ENCODE assay signal across 8 cellular contexts in the genomic region with DNA sequence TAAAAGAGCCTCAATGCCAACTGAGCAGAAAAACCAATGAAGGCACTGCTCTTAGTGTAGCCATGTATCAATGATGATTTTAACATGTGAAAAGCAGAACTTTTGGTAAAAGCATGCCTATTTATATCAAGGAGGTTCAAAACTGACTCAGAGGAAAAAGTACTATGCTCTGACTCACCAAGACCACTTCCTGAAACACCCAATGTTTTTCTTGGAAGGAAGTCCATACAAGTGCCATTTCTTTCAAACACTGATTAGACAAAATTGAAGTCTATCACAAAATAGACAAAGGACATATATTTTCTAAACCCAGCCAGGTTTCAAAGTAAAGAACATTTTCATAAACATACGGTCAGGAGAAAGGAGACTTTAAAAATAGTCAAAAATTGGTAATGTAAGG.
DNase-seq lines count a peak whose midpoint lies in the region; ATAC-seq and TF ChIP-seq lines count a peak whose summit lies in the region.

No MANE protein-coding gene starts in this region.

- H3K27ac Mint-ChIP-seq in activated T-helper 2 cell treated with anti-CD3 and anti-CD28 coated beads, Interferon-gamma antibody, Interleukin-2, Interleukin-4, amounts not matched to agents 10 μg/mL and 5 μg/mL and 100 μg/mL, durations not matched to agents 14 hours and 24 hours and 36 hours: peak overlapping the region; percentile 84

- H3K27me3 Mint-ChIP-seq in activated T-helper 2 cell treated with anti-CD3 and anti-CD28 coated beads, Interferon-gamma antibody, Interleukin-2, Interleukin-4, amounts not matched to agents 10 μg/mL and 5 μg/mL and 100 μg/mL, durations not matched to agents 14 hours and 24 hours and 36 hours (ENCODE audit: low read depth): no peaks in the 10 kb centered on the region

- H3K27ac ChIP-seq in hepatocyte (peak overlapping the region; percentile 25), upper lobe of left lung (peak overlapping the region; percentile 26 to 74 (median 72))

- no peaks in the 10 kb centered on the region for H4K20me1 ChIP-seq in hepatocyte (ENCODE audit: insufficient read depth, poor library complexity, severe bottlenecking)

- intact Hi-C loops in Right ventricle myocardium inferior (cut with DNase I): loop anchor here (10.0 kb wide), 1 partner anchor 106 kb away; no protein-coding TSS in a partner anchor
- intact Hi-C loops in cardiac septum (cut with DNase I): loop anchor here (5.0 to 10.0 kb wide), 2 partner anchors 66 to 103 kb away; no protein-coding TSS in a partner anchor
- intact Hi-C loops in activated T-helper 2 cell treated with anti-CD3 and anti-CD28 coated beads, Interferon-gamma antibody, Interleukin-2, Interleukin-4, amounts not matched to agents 10 μg/mL and 5 μg/mL and 100 μg/mL, durations not matched to agents 14 hours and 24 hours and 36 hours (cut with micrococcal nuclease): loop anchor here (2.0 to 5.0 kb wide), 6 partner anchors 87 to 256 kb away; partner anchors contain the start of gene EPS8

- peak in 2 of 4 donors; percentile 56 to 84 for TF ChIP-seq EP300 in upper lobe of left lung (IDR thresholded peaks at IDR 0.05)

- TF ChIP-seq CTCF in hepatocyte (IDR thresholded peaks at IDR 0.05; ENCODE audit: poor library complexity): no peak
- TF ChIP-seq CTCF in upper lobe of left lung (IDR thresholded peaks at IDR 0.05): no peak

- H3K9me3 ChIP-seq in hepatocyte (ENCODE audit: low read depth) (no peaks in the 10 kb centered on the region), upper lobe of left lung (no peaks in the 10 kb centered on the region)

- TF ChIP-seq POLR2A in upper lobe of left lung (IDR thresholded peaks at IDR 0.05): no peak

- H3K4me2 ChIP-seq in hepatocyte: no peak overlapping the region

- H3K4me1 Mint-ChIP-seq in activated T-helper 2 cell treated with anti-CD3 and anti-CD28 coated beads, Interferon-gamma antibody, Interleukin-2, Interleukin-4, amounts not matched to agents 10 μg/mL and 5 μg/mL and 100 μg/mL, durations not matched to agents 14 hours and 24 hours and 36 hours (ENCODE audit: low read depth): peaks cover 40% of the 10 kb centered on the region

- ATAC-seq in Right ventricle myocardium inferior (peak; percentile 75), HG03432 (IDR thresholded peaks at IDR 0.05; ENCODE audit: unreplicated experiment) (peak; percentile 79), upper lobe of left lung (ENCODE audit: low FRiP score in 2 of 2) (peak; percentile 63 to 85)

- H3K36me3 Mint-ChIP-seq in activated T-helper 2 cell treated with anti-CD3 and anti-CD28 coated beads, Interferon-gamma antibody, Interleukin-2, Interleukin-4, amounts not matched to agents 10 μg/mL and 5 μg/mL and 100 μg/mL, durations not matched to agents 14 hours and 24 hours and 36 hours (ENCODE audit: low read depth): peaks cover 3% of the 10 kb centered on the region

- H3K9me3 Mint-ChIP-seq in activated T-helper 2 cell treated with anti-CD3 and anti-CD28 coated beads, Interferon-gamma antibody, Interleukin-2, Interleukin-4, amounts not matched to agents 10 μg/mL and 5 μg/mL and 100 μg/mL, durations not matched to agents 14 hours and 24 hours and 36 hours: no peaks in the 10 kb centered on the region

- no peaks in the 10 kb centered on the region for H3K9me2 ChIP-seq in hepatocyte (replicated peaks; ENCODE audit: insufficient read depth)

- 92% methylated on average over 1 of the region's 1 CpG for WGBS in hepatocyte (ENCODE audit: low lambda C conversion rate, missing lambda C conversion rate)
- 37 to 38% methylated on average over 1 of the region's 1 CpG for WGBS in upper lobe of left lung, 2 donors

- H3K36me3 ChIP-seq in hepatocyte (replicated peaks; ENCODE audit: insufficient read depth, low read depth): no peaks in the 10 kb centered on the region
- H3K36me3 ChIP-seq in upper lobe of left lung: no peaks in the 10 kb centered on the region

- H3K4me3 ChIP-seq in hepatocyte (no peak overlapping the region), upper lobe of left lung (no peak overlapping the region)

- no peak for DNase-seq in Right ventricle myocardium inferior (ENCODE audit: missing footprints)
- no peak for DNase-seq in cardiac septum (ENCODE audit: low spot score)
- DNase-seq in activated T-helper 2 cell treated with anti-CD3 and anti-CD28 coated beads, Interferon-gamma antibody, Interleukin-2, Interleukin-4, amounts not matched to agents 10 μg/mL and 5 μg/mL and 100 μg/mL, durations not matched to agents 14 hours and 24 hours and 36 hours (ENCODE audit: low spot score): no peak
- no peak for DNase-seq in hepatocyte (ENCODE audit: low spot score)
- no peak for DNase-seq in upper lobe of left lung
- no peak for DNase-seq in NCI-H2029 treated with DMSO at 0.1 percent for 48 hours (lab: John Stamatoyannopoulos, UW)
- no peak for DNase-seq in activated CD4-positive, alpha-beta T cell treated with anti-CD3 and anti-CD28 coated beads, Interleukin-2, amount 50 U/mL, for 4 hours

- H3K27me3 ChIP-seq in hepatocyte (no peaks in the 10 kb centered on the region), upper lobe of left lung (no peaks in the 10 kb centered on the region)

- H3K4me1 ChIP-seq in hepatocyte (ENCODE audit: insufficient read depth) (peaks cover 3% of the 10 kb centered on the region), upper lobe of left lung (peaks cover 40 to 51% (median 41%) of the 10 kb centered on the region in 4 donors)

- peak overlapping the region; percentile 59 for H3K4me3 Mint-ChIP-seq in activated T-helper 2 cell treated with anti-CD3 and anti-CD28 coated beads, Interferon-gamma antibody, Interleukin-2, Interleukin-4, amounts not matched to agents 10 μg/mL and 5 μg/mL and 100 μg/mL, durations not matched to agents 14 hours and 24 hours and 36 hours (ENCODE audit: low read depth)

- H3K79me2 ChIP-seq in hepatocyte: peaks cover 63% of the 10 kb centered on the region

- H2AFZ ChIP-seq in hepatocyte: no peak overlapping the region
